In genomic region chr4:41360214-41360910, GRCh38 we compare ENCODE assay signal across 8 cellular contexts.
DNase-seq lines count a peak whose midpoint lies in the region; ATAC-seq and TF ChIP-seq lines count a peak whose summit lies in the region.

No MANE protein-coding gene starts in this region.

- no peak for DNase-seq in AG04450 (ENCODE audit: low read depth, low spot score)
- no peak for DNase-seq in HCT116 (ENCODE audit: low read depth, low spot score)
- peak; percentile 78 for DNase-seq in NCI-H69 (lab: John Stamatoyannopoulos, UW)
- DNase-seq in coronary artery (ENCODE audit: low spot score), result peak; percentile 84
- peak; percentile 77 to 91 for DNase-seq in left lung
- DNase-seq in kidney glomerular epithelial cell (lab: John Stamatoyannopoulos, UW), result no peak

- H3K4me3 ChIP-seq in AG04450 (ENCODE audit: low read depth, low read length) (peak overlapping the region; percentile 56), HCT116 (replicated peaks in 1 of 2; ENCODE audit: low read depth in 1 of 2, low read length in 2 of 2) (peak overlapping the region; percentile 56 to 73), coronary artery (peak overlapping the region; percentile 96), left lung (peak overlapping the region; percentile 65 to 73)

- H3K9ac ChIP-seq in HCT116 (ENCODE audit: low read length), result peak overlapping the region; percentile 58

- peak; percentile 87 for ATAC-seq in HCT116
- peak; percentile 77 for ATAC-seq in left lung
- ATAC-seq in GM18858 (IDR thresholded peaks at IDR 0.05; ENCODE audit: unreplicated experiment), result no peak

- peak overlapping the region; percentile 70 for H2AFZ ChIP-seq in HCT116 (ENCODE audit: low read depth, low read length, poor library complexity, severe bottlenecking)

- peak overlapping the region; percentile 88 for H3K4me2 ChIP-seq in HCT116 (ENCODE audit: low read length)

- TF ChIP-seq CTCF in AG04450 (IDR thresholded peaks at IDR 0.05; ENCODE audit: low read depth, low read length) (no peak), HCT116 (IDR thresholded peaks at IDR 0.05 in 2 of 3, conservative IDR thresholded peaks at IDR 0.05 in 1 of 3; ENCODE audit: borderline replicate concordance in 1 of 3, insufficient read depth in 1 of 3, low read depth in 2 of 3, low read length in 2 of 3) (no peak), coronary artery (IDR thresholded peaks at IDR 0.05) (no peak), left lung (IDR thresholded peaks at IDR 0.05) (no peak)

- CTCF ChIA-PET in AG04450 (lab: Charles Lee), result interaction anchor here (0.6 kb wide), 1 partner anchor 284 kb away, joined by 3 read pairs; no protein-coding TSS in a partner anchor
- CTCF ChIA-PET in HCT116 (lab: Charles Lee), result no interaction called here

- H3K27me3 ChIP-seq in AG04450 (ENCODE audit: control insufficient read depth, insufficient read depth, low read length), result peaks cover 36% of the 10 kb centered on the region
- H3K27me3 ChIP-seq in HCT116 (ENCODE audit: insufficient read depth, low read length), result no peaks in the 10 kb centered on the region
- peaks cover 0 to 43% of the 10 kb centered on the region in 2 donors for H3K27me3 ChIP-seq in left lung

- H3K4me1 ChIP-seq in HCT116 (ENCODE audit: control insufficient read depth in 1 of 2, insufficient read depth in 2 of 2, low read length in 2 of 2), result peaks cover 8 to 26% of the 10 kb centered on the region in 2 experiments; a peak in 3 of 4 replicates
- peaks cover 12 to 15% of the 10 kb centered on the region in 2 donors for H3K4me1 ChIP-seq in left lung

- POLR2A ChIA-PET in AG04450 (lab: Yijun Ruan, JAX) (no interaction called here), HCT116 (lab: Charles Lee) (interaction anchor here (0.7 to 0.8 kb wide), 2 partner anchors 16 to 553 kb away, joined by 3 read pairs; no protein-coding TSS in a partner anchor)

- BruUV-seq in HCT116 (replicated peaks; lab: Mats Ljungman, UMichigan), result no TSS peak

- intact Hi-C loops in HCT116 (cut with micrococcal nuclease) (no loop called here), left lung (cut with DNase I) (no loop called here)

- TF ChIP-seq POLR2A in HCT116 (IDR thresholded peaks at IDR 0.05; ENCODE audit: borderline replicate concordance, extremely low read depth, insufficient read depth, insufficient read length), result no peak

- 0 out of 2 replicates have a peak, but pooled peaks have one; percentile 6 for TF ChIP-seq RAD21 in HCT116 (IDR thresholded peaks at IDR 0.05; ENCODE audit: low read depth)

- H3K27ac ChIP-seq in AG04450 (ENCODE audit: low read depth, low read length) (no peak overlapping the region), HCT116 (ENCODE audit: low read depth, low read length) (peak overlapping the region; percentile 41; the same call in 1 of the 2 replicates), coronary artery (peak overlapping the region; percentile 74 to 93), left lung (peak overlapping the region; percentile 83 to 84), temporal lobe (ENCODE audit: low read depth, low read length) (peak overlapping the region; percentile 96)

- no peaks in the 10 kb centered on the region for H4K20me1 ChIP-seq in HCT116 (ENCODE audit: insufficient read depth)

- RAD21 ChIA-PET in HCT116 (lab: Charles Lee; ENCODE audit: low non-redundant PET in 1 of 2, low total read pairs in 2 of 2, uncharacterized antibody in 2 of 2, unreplicated experiment in 2 of 2), result no interaction called here

- H3K9me3 ChIP-seq in AG04450 (ENCODE audit: control insufficient read depth, insufficient read depth, low read length), result no peaks in the 10 kb centered on the region; the same call in 1 of the 2 replicates
- no peaks in the 10 kb centered on the region for H3K9me3 ChIP-seq in HCT116 (ENCODE audit: control insufficient read depth in 1 of 2, insufficient read depth in 1 of 2, low read depth in 1 of 2, low read length in 2 of 2)
- no peaks in the 10 kb centered on the region for H3K9me3 ChIP-seq in left lung

- no peaks in the 10 kb centered on the region for H3K79me2 ChIP-seq in HCT116 (ENCODE audit: insufficient read depth, low read length)

- H3K9me2 ChIP-seq in HCT116 (ENCODE audit: insufficient read depth), result no peaks in the 10 kb centered on the region

- H3K36me3 ChIP-seq in HCT116 (ENCODE audit: control insufficient read depth in 1 of 2, insufficient read depth in 2 of 2, low read length in 2 of 2) (no peaks in the 10 kb centered on the region), left lung (no peaks in the 10 kb centered on the region)

TF ChIP-seq in HCT116, 20 proteins besides CTCF, POLR2A, EP300 and RAD21:
- TF ChIP-seq ZBTB33 (IDR thresholded peaks at IDR 0.05; ENCODE audit: extremely low read depth, insufficient replicate concordance, low read length), result no peak
- no peak for TF ChIP-seq SRF (IDR thresholded peaks at IDR 0.05; ENCODE audit: low read depth)
- peak; percentile 2 for TF ChIP-seq YY1 (IDR thresholded peaks at IDR 0.05; ENCODE audit: extremely low read depth, insufficient replicate concordance, low read depth, low read length)
- TF ChIP-seq ZNF274 (IDR thresholded peaks at IDR 0.05; ENCODE audit: low read depth, low read length), result no peak
- TF ChIP-seq ZFX (IDR thresholded peaks at IDR 0.05), result peak; percentile 16; the same call in 1 of the 2 replicates
- TF ChIP-seq POLR2AphosphoS5 (IDR thresholded peaks at IDR 0.05; ENCODE audit: low read depth, low read length), result peak; percentile 60
- TF ChIP-seq FOSL1 (IDR thresholded peaks at IDR 0.05; ENCODE audit: low read depth), result no peak
- no peak for TF ChIP-seq SIN3A (IDR thresholded peaks at IDR 0.05; ENCODE audit: low read depth)
- no peak for TF ChIP-seq TCF7L2 (IDR thresholded peaks at IDR 0.05; ENCODE audit: borderline replicate concordance, extremely low read depth, insufficient read depth, insufficient read length)
- TF ChIP-seq MAX (IDR thresholded peaks at IDR 0.05), result no peak
- TF ChIP-seq CEBPB (IDR thresholded peaks at IDR 0.05; ENCODE audit: low read depth), result no peak
- no peak for TF ChIP-seq SP1 (IDR thresholded peaks at IDR 0.05; ENCODE audit: low read depth)
- no peak for TF ChIP-seq EZH2phosphoT487 (IDR thresholded peaks at IDR 0.05; ENCODE audit: borderline replicate concordance)
- no peak for TF ChIP-seq EGR1 (IDR thresholded peaks at IDR 0.05; ENCODE audit: low read depth)
- no peak for TF ChIP-seq EZH2 (IDR thresholded peaks at IDR 0.05)
TF ChIP-seq in HCT116: peak in this region for 3.

Comparison
In these comparisons a context has a peak if more than half of its experiments do, and no peak if none do; other contexts are left out.
1. DNase-seq: peak in NCI-H69 (single experiment), coronary artery (single experiment) and left lung (2 of 2); none in AG04450 (single experiment), HCT116 (single experiment) and kidney glomerular epithelial cell (single experiment).
2. Peak in every context shown above with its lines, with median percentiles within 50 percentile points of each other: H3K4me3 ChIP-seq.